In genomic region chr19:47512948-47513319, GRCh38 we compare ENCODE assay signal across 1 cellular context.
A peak's percentile ranks its signal among the peaks of the same experiment; 100 is the strongest.
TF ChIP-seq lines count a peak whose summit lies in the region.

No MANE protein-coding gene starts in this region.

TF ChIP-seq in K562, 482 proteins besides CTCF, POLR2A, EP300 and RAD21:
- TF ChIP-seq SMARCA4 (IDR thresholded peaks at IDR 0.05) (no peak), KAT2B (IDR thresholded peaks at IDR 0.05; ENCODE audit: low read depth, low read length) (no peak), STAT5B (CRISPR knock-in tag; IDR thresholded peaks at IDR 0.05) (no peak), NKRF (IDR thresholded peaks at IDR 0.05; ENCODE audit: borderline replicate concordance) (0 out of 2 replicates have a peak, but pooled peaks have one; percentile 15), MAFG (tag; conservative IDR thresholded peaks at IDR 0.05) (no peak), SIX5 (IDR thresholded peaks at IDR 0.05; ENCODE audit: borderline replicate concordance in 1 of 2, insufficient read depth in 1 of 2, low read depth in 1 of 2, low read length in 2 of 2) (no peak), NCOA1 (IDR thresholded peaks at IDR 0.05; ENCODE audit: low read depth) (0 out of 2 replicates have a peak, but pooled peaks have one; percentile 16), GTF2E2 (tag; IDR thresholded peaks at IDR 0.05) (no peak), CEBPZ (IDR thresholded peaks at IDR 0.05; ENCODE audit: borderline replicate concordance, low read depth, low read length) (no peak), ZNF280B (CRISPR knock-in tag; IDR thresholded peaks at IDR 0.05) (no peak), TEAD4 (IDR thresholded peaks at IDR 0.05; ENCODE audit: low read length) (no peak), TEAD4 (CRISPR knock-in tag; IDR thresholded peaks at IDR 0.05; ENCODE audit: borderline replicate concordance) (no peak), PATZ1 (CRISPR knock-in tag; IDR thresholded peaks at IDR 0.05; ENCODE audit: borderline replicate concordance) (no peak), MCM5 (IDR thresholded peaks at IDR 0.05; ENCODE audit: low read depth) (no peak), ZNF696 (CRISPR knock-in tag; conservative IDR thresholded peaks at IDR 0.05) (no peak), ETV5 (CRISPR knock-in tag; IDR thresholded peaks at IDR 0.05; ENCODE audit: low read depth) (no peak), PHF21A (IDR thresholded peaks at IDR 0.05; ENCODE audit: borderline replicate concordance, low read depth) (no peak), ARHGAP35 (IDR thresholded peaks at IDR 0.05; ENCODE audit: partially characterized antibody) (peak; percentile 49), CBX8 (IDR thresholded peaks at IDR 0.05; ENCODE audit: borderline replicate concordance, extremely low read depth, low read depth, low read length, poor library complexity, severe bottlenecking) (no peak), CXXC5 (CRISPR knock-in tag; IDR thresholded peaks at IDR 0.05) (no peak), EP400 (IDR thresholded peaks at IDR 0.05) (no peak), CREM (IDR thresholded peaks at IDR 0.05; ENCODE audit: low read depth) (no peak), ZNF12 (CRISPR knock-in tag; IDR thresholded peaks at IDR 0.05) (no peak), SP2 (IDR thresholded peaks at IDR 0.05; ENCODE audit: extremely low read depth, low read depth, low read length, poor library complexity, severe bottlenecking) (no peak)
